8 cellular contexts compared by ENCODE assay signal in the genomic region with DNA sequence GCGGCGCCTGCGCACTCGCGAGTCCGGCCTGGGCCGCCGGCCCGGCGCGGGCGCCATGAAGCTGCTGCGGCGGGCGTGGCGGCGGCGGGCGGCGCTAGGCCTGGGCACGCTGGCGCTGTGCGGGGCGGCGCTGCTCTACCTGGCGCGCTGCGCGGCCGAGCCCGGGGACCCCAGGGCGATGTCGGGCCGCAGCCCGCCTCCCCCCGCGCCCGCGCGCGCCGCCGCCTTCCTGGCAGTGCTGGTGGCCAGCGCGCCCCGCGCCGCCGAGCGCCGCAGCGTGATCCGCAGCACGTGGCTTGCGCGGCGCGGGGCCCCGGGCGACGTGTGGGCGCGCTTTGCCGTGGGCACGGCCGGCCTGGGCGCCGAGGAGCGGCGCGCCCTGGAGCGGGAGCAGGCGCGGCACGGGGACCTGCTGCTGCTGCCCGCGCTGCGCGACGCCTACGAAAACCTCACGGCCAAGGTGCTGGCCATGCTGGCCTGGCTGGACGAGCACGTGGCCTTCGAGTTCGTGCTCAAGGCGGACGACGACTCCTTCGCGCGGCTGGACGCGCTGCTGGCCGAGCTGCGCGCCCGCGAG. TPM values are rescaled to one million over a fixed set of nuclear protein-coding genes. Genes with fewer than 3 reads are reported as not detected.
A peak's percentile ranks its signal among the peaks of the same experiment; 100 is the strongest.
DNase-seq lines count a peak whose midpoint lies in the region; ATAC-seq and TF ChIP-seq lines count a peak whose summit lies in the region.

A gene (plus strand): TSS at position 14 of the 577 bp plus-strand sequence. CDS start 42 bp downstream, at position 56.

- H3K4me1 Mint-ChIP-seq in IgD-negative memory B cell (peaks cover 3 to 20% (median 19%) of the 10 kb centered on the region in 3 donors), chondrocyte (ENCODE audit: low read depth) (peaks cover 35% of the 10 kb centered on the region)

- no peaks in the 10 kb centered on the region for H3K36me3 Mint-ChIP-seq in IgD-negative memory B cell
- peaks cover 7% of the 10 kb centered on the region for H3K36me3 Mint-ChIP-seq in chondrocyte (ENCODE audit: low read depth)

- H3K9me3 Mint-ChIP-seq in IgD-negative memory B cell (no peaks in the 10 kb centered on the region), chondrocyte (ENCODE audit: low read depth) (no peaks in the 10 kb centered on the region)

- no peak for TF ChIP-seq CTCF in chondrocyte (IDR thresholded peaks at IDR 0.05)

- H3K27me3 ChIP-seq in mononuclear cell (ENCODE audit: insufficient read depth, low read length), result no peaks in the 10 kb centered on the region

- H3K27ac Mint-ChIP-seq in IgD-negative memory B cell (peak within 1 kb of the TSS; percentile 86 to 93 (median 93)), chondrocyte (ENCODE audit: unreplicated experiment) (peak within 1 kb of the TSS; percentile 86)

- DNase-seq in chondrocyte (ENCODE audit: low spot score) (no peak), NCI-H748 treated with DMSO at 0.1 percent for 48 hours (lab: John Stamatoyannopoulos, UW) (no peak), GM19240 (ENCODE audit: insufficient read length, low spot score) (no peak)
- no peak for DNase-seq in activated CD4-positive, CD25-positive, alpha-beta regulatory T cell treated with anti-CD3 and anti-CD28 coated beads, Interleukin-2, amount 50 U/mL, for 72 hours

- peak; percentile 36 for TF ChIP-seq POLR2A in GM10847 (IDR thresholded peaks at IDR 0.05; ENCODE audit: extremely low read depth, insufficient read length)

- peaks cover 32% of the 10 kb centered on the region for H3K4me1 ChIP-seq in mononuclear cell (ENCODE audit: insufficient read depth, low read length)

- no peaks in the 10 kb centered on the region for H3K9me3 ChIP-seq in mononuclear cell (ENCODE audit: low read depth, low read length)

- no peak for ATAC-seq in GM18867 (IDR thresholded peaks at IDR 0.05; ENCODE audit: unreplicated experiment)

- H3K27me3 Mint-ChIP-seq in IgD-negative memory B cell (no peaks in the 10 kb centered on the region), chondrocyte (ENCODE audit: low read depth) (no peaks in the 10 kb centered on the region)

- H3K4me3 ChIP-seq in mononuclear cell (ENCODE audit: low read length), result peak within 1 kb of the TSS; percentile 96

- H3K4me3 Mint-ChIP-seq in IgD-negative memory B cell (peak within 1 kb of the TSS; percentile 91 to 97 (median 95)), chondrocyte (ENCODE audit: unreplicated experiment) (peak within 1 kb of the TSS; percentile 91)

RNA-seq across cellular contexts. Expression of the gene that starts here (rescaled TPM):
- polyA plus RNA-seq in IgD-negative memory B cell, result 5.6 TPM
- total RNA-seq in chondrocyte, result 37.4 to 39.6 TPM (median 39.6 TPM) in 3 replicates
- 5.9 TPM for total RNA-seq in mononuclear cell
